16 cellular contexts compared by ENCODE assay signal in genomic region chr3:61783993-61784718, GRCh38.
A peak's percentile ranks its signal among the peaks of the same experiment; 100 is the strongest.
DNase-seq lines count a peak whose midpoint lies in the region; ATAC-seq and TF ChIP-seq lines count a peak whose summit lies in the region.
"Had no signal": no experiment of that assay in that cellular context is flagged by ENCODE, and none has a peak within 500 bp of the region (broad histone marks: within the 10 kb centered on the region; RNA-seq: fewer than 3 reads in every experiment).

No MANE protein-coding gene starts in this region.

- no peak overlapping the region for H3K4me3 ChIP-seq in astrocyte of the spinal cord (ENCODE audit: low read depth, low read length)
- H3K4me3 ChIP-seq: thyroid gland had no signal

- in situ Hi-C loops in astrocyte of the spinal cord (cut with HindIII; ENCODE audit: low sequenced_read_pairs) = no loop called here

- no peak for TF ChIP-seq CTCF in astrocyte of the spinal cord (IDR thresholded peaks at IDR 0.05; ENCODE audit: low read depth, low read length)

- intact Hi-C loops in left colon (cut with DNase I, micrococcal nuclease) = no loop called here

- DNase-seq in AG08396 (ENCODE audit: low spot score) = peak; percentile 52
- DNase-seq in HT1080 (ENCODE audit: low read depth) = peak; percentile 77
- DNase-seq in astrocyte of the spinal cord (ENCODE audit: low read depth, low spot score) = peak; percentile 78
- DNase-seq in iris pigment epithelial cell (ENCODE audit: low read depth) = peak; percentile 85
- no peak for DNase-seq in islet precursor cell
- DNase-seq in left colon = no peak
- DNase-seq in UCSD-AML1 (lab: John Stamatoyannopoulos, UW; ENCODE audit: unreplicated experiment) = no peak
- DNase-seq in H4 (ENCODE audit: low spot score) = no peak
- DNase-seq: ACHN; activated effector memory CD4-positive, alpha-beta T cell treated with anti-CD3 and anti-CD28 coated beads, Interleukin-2, amount 50 U/mL, for 16 hours; mesendoderm; NCI-H1694 treated with DMSO at 0.1 percent for 48 hours; NCI-H748 treated with DMSO at 0.1 percent for 48 hours; stimulated activated CD4-positive, alpha-beta T cell treated with anti-CD3 and anti-CD28 coated beads, Interleukin-12 subunit alpha, Interleukin-12 subunit beta, amount 100 ng/mL, for 4 hours; T-helper 9 cell; thyroid gland had no signal

- no peak for ATAC-seq in left colon

Comparison
In these comparisons a context has a peak if more than half of its experiments do, and no peak if none do; other contexts are left out.
1. DNase-seq: peak in AG08396 (single experiment), HT1080 (single experiment), astrocyte of the spinal cord (single experiment) and iris pigment epithelial cell (single experiment); none in islet precursor cell (single experiment), left colon (0 of 2), UCSD-AML1 (single experiment) and H4 (single experiment).